Comparison of ENCODE assay signal across 22 cellular contexts in the genomic region with DNA sequence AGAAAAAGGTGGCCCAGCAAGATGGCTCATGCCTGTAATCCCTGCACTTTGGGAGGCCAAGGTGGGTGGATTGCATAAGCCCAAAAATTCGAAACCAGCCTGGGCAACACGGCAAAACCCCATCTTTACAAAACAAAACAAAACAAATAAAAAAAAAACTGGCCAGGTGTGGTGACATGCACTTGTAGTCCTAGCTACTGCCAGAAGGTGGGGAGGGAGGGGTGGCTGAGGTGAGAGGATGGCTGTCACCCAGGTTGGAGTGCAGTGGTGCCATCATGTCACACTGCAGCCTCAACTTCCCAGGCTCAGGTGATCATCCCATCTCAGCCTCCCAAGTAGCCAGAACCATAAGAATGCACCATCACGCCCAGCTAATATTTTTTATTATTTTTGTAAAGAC. TPM values are rescaled to one million over a fixed set of nuclear protein-coding genes. Genes with fewer than 3 reads are reported as not detected.
DNase-seq lines count a peak whose midpoint lies in the region; ATAC-seq, FAIRE-seq and TF ChIP-seq lines count a peak whose summit lies in the region.
"Had no signal": no experiment of that assay in that cellular context is flagged by ENCODE, and none has a peak within 500 bp of the region (broad histone marks: within the 10 kb centered on the region; RNA-seq: fewer than 3 reads in every experiment).

No MANE protein-coding gene starts in this region.

- no peak for FAIRE-seq in HepG2 (lab: Jason Lieb, UNC)
- FAIRE-seq: D721Med, H54 had no signal

- peaks cover 5% of the 10 kb centered on the region; the same call in 1 of the 2 replicates for H3K79me2 ChIP-seq in HCT116 (ENCODE audit: insufficient read depth, low read length)
- H3K79me2 ChIP-seq in HepG2 (ENCODE audit: insufficient read depth, low read length): peaks cover 73% of the 10 kb centered on the region

- no peaks in the 10 kb centered on the region for H3K27me3 ChIP-seq in HCT116 (ENCODE audit: insufficient read depth, low read length)
- H3K27me3 ChIP-seq in HepG2 (ENCODE audit: control insufficient read depth in 1 of 2, insufficient read depth in 2 of 2, low read length in 2 of 2): no peaks in the 10 kb centered on the region
- H3K27me3 ChIP-seq: breast epithelium, gastroesophageal sphincter, neutrophil had no signal

- peak in 1 of 3 experiments; percentile 5; a peak in 1 of 6 replicates for TF ChIP-seq CTCF in HCT116 (IDR thresholded peaks at IDR 0.05 in 2 of 3, conservative IDR thresholded peaks at IDR 0.05 in 1 of 3; ENCODE audit: borderline replicate concordance in 1 of 3, insufficient read depth in 1 of 3, low read depth in 2 of 3, low read length in 2 of 3)
- TF ChIP-seq CTCF in HepG2 (CRISPR knock-in tag; IDR thresholded peaks at IDR 0.05): no peak
- TF ChIP-seq CTCF in glutamatergic neuron (IDR thresholded peaks at IDR 0.05; ENCODE audit: partially characterized antibody, unreplicated experiment): no peak

- no peak for TF ChIP-seq EP300 in HepG2 (IDR thresholded peaks at IDR 0.05; ENCODE audit: low read depth in 2 of 2, low read length in 2 of 2)
- no peak for TF ChIP-seq EP300 in HepG2 (CRISPR knock-in tag; IDR thresholded peaks at IDR 0.05; ENCODE audit: borderline replicate concordance)

- no peaks in the 10 kb centered on the region for H3K9me2 ChIP-seq in HCT116 (ENCODE audit: insufficient read depth)

- H3K36me3 ChIP-seq in HCT116 (ENCODE audit: control insufficient read depth in 1 of 2, insufficient read depth in 2 of 2, low read length in 2 of 2): no peaks in the 10 kb centered on the region
- peaks cover 2 to 4% of the 10 kb centered on the region in 2 experiments; a peak in 2 of 5 replicates for H3K36me3 ChIP-seq in HepG2 (replicated peaks in 1 of 2; ENCODE audit: control insufficient read depth in 1 of 2, insufficient read depth in 2 of 2, low read length in 2 of 2)
- H3K36me3 ChIP-seq: breast epithelium, gastroesophageal sphincter, neutrophil had no signal

- H3K4me1 Mint-ChIP-seq in glutamatergic neuron (ENCODE audit: low read depth, unreplicated experiment): peaks cover 18% of the 10 kb centered on the region

- H3K9ac ChIP-seq in HCT116 (ENCODE audit: low read length) (no peak overlapping the region), HepG2 (ENCODE audit: insufficient read depth, low read depth, low read length) (no peak overlapping the region)

- no peaks in the 10 kb centered on the region for H3K27me3 Mint-ChIP-seq in glutamatergic neuron (ENCODE audit: unreplicated experiment)

- H3K4me1 ChIP-seq in HCT116 (ENCODE audit: control insufficient read depth in 1 of 2, insufficient read depth in 2 of 2, low read length in 2 of 2) (peaks cover 3 to 4% of the 10 kb centered on the region in 2 experiments; a peak in 2 of 4 replicates), HepG2 (ENCODE audit: insufficient read depth, low read length) (peaks cover 27% of the 10 kb centered on the region; the same call in 1 of the 2 replicates)

- DNase-seq in DMS153 (lab: John Stamatoyannopoulos, UW) (peak; percentile 38), DMS153 treated with DMSO at 0.1 percent for 48 hours (lab: John Stamatoyannopoulos, UW; ENCODE audit: unreplicated experiment) (no peak), HCT116 (ENCODE audit: low read depth, low spot score) (no peak), RPMI8226 (peak; percentile 53), HepG2 (ENCODE audit: low spot score) (no peak), glutamatergic neuron (no peak), NCI-H1048 (lab: John Stamatoyannopoulos, UW) (no peak), SHP77 (lab: John Stamatoyannopoulos, UW) (no peak)
- DNase-seq: KBM-7; NCI-H524 treated with DMSO at 0.1 percent for 48 hours; retina; stimulated activated CD4-positive, alpha-beta T cell treated with anti-CD3 and anti-CD28 coated beads, Interleukin-12 subunit alpha, Interleukin-12 subunit beta, amount 100 ng/mL, for 4 hours had no signal

- H4K20me1 ChIP-seq in HCT116 (ENCODE audit: insufficient read depth) (no peaks in the 10 kb centered on the region), HepG2 (ENCODE audit: insufficient read depth, low read length) (peaks cover 4% of the 10 kb centered on the region; the same call in 1 of the 2 replicates)

- in situ Hi-C loops in HepG2 (cut with HindIII; ENCODE audit: extremely low pct_ligation_motif_present, low pct_unique_long_range_greater_than_20kb): no loop called here

- TF ChIP-seq POLR2A in HCT116 (IDR thresholded peaks at IDR 0.05; ENCODE audit: borderline replicate concordance, extremely low read depth, insufficient read depth, insufficient read length): no peak
- no peak for TF ChIP-seq POLR2A in HepG2 (IDR thresholded peaks at IDR 0.05; ENCODE audit: insufficient read depth in 1 of 2, low read depth in 2 of 2, low read length in 2 of 2)

- H3K4me2 ChIP-seq in HCT116 (ENCODE audit: low read length) (no peak overlapping the region), HepG2 (ENCODE audit: low read depth, low read length) (no peak overlapping the region)

- no peak overlapping the region for H3K4me3 Mint-ChIP-seq in glutamatergic neuron (ENCODE audit: unreplicated experiment)
- H3K4me3 Mint-ChIP-seq: T-helper 2 cell treated with Interferon-gamma antibody and Interleukin-4, amounts not matched to agents 5 μg/mL and 100 μg/mL, for 36 hours had no signal

- H3K9me3 Mint-ChIP-seq in glutamatergic neuron (ENCODE audit: unreplicated experiment): peaks cover 1% of the 10 kb centered on the region
- H3K9me3 Mint-ChIP-seq: activated T-helper 2 cell treated with anti-CD3 and anti-CD28 coated beads, Interferon-gamma antibody, Interleukin-2, Interleukin-4, amounts not matched to agents 10 μg/mL and 5 μg/mL and 100 μg/mL, durations not matched to agents 14 hours and 24 hours and 36 hours; T-helper 2 cell treated with Interferon-gamma antibody and Interleukin-4, amounts not matched to agents 5 μg/mL and 100 μg/mL, for 36 hours had no signal

- no peak overlapping the region for H3K27ac Mint-ChIP-seq in glutamatergic neuron (ENCODE audit: unreplicated experiment)
- H3K27ac Mint-ChIP-seq: activated T-helper 2 cell treated with anti-CD3 and anti-CD28 coated beads, Interferon-gamma antibody, Interleukin-2, Interleukin-4, amounts not matched to agents 10 μg/mL and 5 μg/mL and 100 μg/mL, durations not matched to agents 14 hours and 24 hours and 36 hours; T-helper 2 cell treated with Interferon-gamma antibody and Interleukin-4, amounts not matched to agents 5 μg/mL and 100 μg/mL, for 36 hours had no signal

- no peak for TF ChIP-seq RAD21 in HCT116 (IDR thresholded peaks at IDR 0.05; ENCODE audit: low read depth)
- no peak for TF ChIP-seq RAD21 in HepG2 (CRISPR knock-in tag; IDR thresholded peaks at IDR 0.05)

- BruUV-seq in HCT116 (replicated peaks; lab: Mats Ljungman, UMichigan) (no TSS peak), HepG2 (replicated peaks; lab: Mats Ljungman, UMichigan) (no TSS peak)

- no peak overlapping the region for H3K4me3 ChIP-seq in HCT116 (replicated peaks in 1 of 2; ENCODE audit: low read depth in 1 of 2, low read length in 2 of 2)
- H3K4me3 ChIP-seq in HepG2 (replicated peaks in 1 of 3; ENCODE audit: insufficient read depth in 1 of 3, low read depth in 2 of 3, low read length in 3 of 3): no peak overlapping the region
- H3K4me3 ChIP-seq: breast epithelium, gastroesophageal sphincter had no signal

- 90% methylated on average over 3 of the region's 3 CpGs for WGBS in HepG2 (ENCODE audit: low lambda C conversion rate)

- RAD21 ChIA-PET in HCT116 (lab: Charles Lee; ENCODE audit: low non-redundant PET in 1 of 2, low total read pairs in 2 of 2, uncharacterized antibody in 2 of 2, unreplicated experiment in 2 of 2): no interaction called here

- CTCF ChIA-PET in HCT116 (lab: Charles Lee): no interaction called here
- CTCF ChIA-PET in HepG2 (lab: Yijun Ruan, JAX; ENCODE audit: low intra/inter-chr PET ratio, low total read pairs): no interaction called here

- POLR2A ChIA-PET in HCT116 (lab: Charles Lee): no interaction called here
- POLR2A ChIA-PET in HepG2 (lab: Yijun Ruan, JAX): no interaction called here

- H3K27ac ChIP-seq in HCT116 (ENCODE audit: low read depth, low read length) (no peak overlapping the region), HepG2 (ENCODE audit: extremely low read length, insufficient read depth, low read length) (no peak overlapping the region)
- H3K27ac ChIP-seq: 22Rv1, breast epithelium, epithelial cell of prostate, gastroesophageal sphincter, neutrophil had no signal

- intact Hi-C loops in HCT116 (cut with micrococcal nuclease) (no loop called here), HepG2 (cut with micrococcal nuclease; ENCODE audit: unreplicated experiment) (no loop called here)

- no peaks in the 10 kb centered on the region for H3K36me3 Mint-ChIP-seq in glutamatergic neuron (ENCODE audit: unreplicated experiment)

- H3K9me3 ChIP-seq in HCT116 (ENCODE audit: control insufficient read depth in 1 of 2, insufficient read depth in 1 of 2, low read depth in 1 of 2, low read length in 2 of 2) (no peaks in the 10 kb centered on the region), HepG2 (ENCODE audit: low read length) (no peaks in the 10 kb centered on the region)
- H3K9me3 ChIP-seq: breast epithelium, gastroesophageal sphincter, neutrophil had no signal

- ATAC-seq in HCT116 (peak; percentile 75), HepG2 (peak; percentile 54; the same call in 2 of the 3 replicates)
- ATAC-seq: activated CD4-positive, CD25-positive, alpha-beta regulatory T cell treated with anti-CD3 and anti-CD28 coated beads, Interleukin-2, amount 50 U/mL, for 24 hours; gastroesophageal sphincter had no signal

- H2AFZ ChIP-seq in HCT116 (ENCODE audit: low read depth, low read length, poor library complexity, severe bottlenecking): no peak overlapping the region
- no peak overlapping the region for H2AFZ ChIP-seq in HepG2 (ENCODE audit: low read length)

RNA-seq across cellular contexts. Expression of gene RERE, which starts 22.8 kb away (rescaled TPM):
- 40.6 TPM for total RNA-seq in HCT116 (2021; ENCODE audit: unreplicated experiment)
- 17.0 and 18.3 TPM in 2 replicates for polyA plus RNA-seq in HCT116 (2012)
- 18.6 and 21.9 TPM in 2 replicates for total RNA-seq in HepG2 (2016; rRNA removed; fragmentation: Illumina TruSeq; extraction: Trizol)
- total RNA-seq in HepG2 (2016; cell fraction: cytosol; rRNA removed; fragmentation: Illumina TruSeq; extraction: Trizol; ENCODE audit: low read depth): 254 and 312 TPM in 2 replicates
- 13.9 and 17.5 TPM in 2 replicates for total RNA-seq in HepG2 (2016; cell fraction: insoluble cytoplasmic fraction; rRNA removed; fragmentation: Illumina TruSeq; extraction: Trizol)
- 58.9 and 60.2 TPM in 2 replicates for total RNA-seq in HepG2 (2016; cell fraction: membrane; rRNA removed; fragmentation: Illumina TruSeq; extraction: Trizol)
- total RNA-seq in HepG2 (2016; cell fraction: nucleus; rRNA removed; fragmentation: Illumina TruSeq; extraction: Trizol): 39.1 and 43.0 TPM in 2 replicates
- 15.9 and 18.3 TPM in 2 replicates for polyA plus RNA-seq in HepG2 (2011; rRNA removed)
- polyA plus RNA-seq in HepG2 (2011; cell fraction: cytosol; rRNA removed): 7.2 and 7.4 TPM in 2 replicates
- 66.9 and 79.6 TPM in 2 replicates for polyA plus RNA-seq in HepG2 (2011; cell fraction: nucleus; rRNA removed)
- 42.4 and 45.9 TPM in 2 replicates for polyA plus RNA-seq in HepG2 (2012)
- polyA plus RNA-seq in HepG2 (2016; cell fraction: cytosol; fragmentation: Illumina TruSeq; extraction: Trizol; ENCODE audit: low read depth): 1.7 and 2.2 TPM in 2 replicates
- polyA plus RNA-seq in HepG2 (2016; cell fraction: insoluble cytoplasmic fraction; fragmentation: Illumina TruSeq; extraction: Trizol; ENCODE audit: low read depth): 11.9 and 19.5 TPM in 2 replicates
- 5.0 and 7.3 TPM in 2 replicates for polyA plus RNA-seq in HepG2 (2016; cell fraction: membrane; fragmentation: Illumina TruSeq; extraction: Trizol; ENCODE audit: low read depth)
- 58.3 and 59.3 TPM in 2 replicates for polyA plus RNA-seq in HepG2 (2016; cell fraction: nucleus; fragmentation: Illumina TruSeq; extraction: Trizol; ENCODE audit: insufficient read depth, low read depth)
- 39.2 and 98.5 TPM in 2 replicates for polyA minus RNA-seq in HepG2 (2011; rRNA and poly(A)+ RNA removed; ENCODE audit: low replicate concordance)
- 79.8 and 99.4 TPM in 2 replicates for polyA minus RNA-seq in HepG2 (2011; cell fraction: cytosol; rRNA and poly(A)+ RNA removed)
- polyA minus RNA-seq in HepG2 (2011; cell fraction: nucleus; rRNA and poly(A)+ RNA removed): 178 and 188 TPM in 2 replicates
- total RNA-seq in glutamatergic neuron (ENCODE audit: unreplicated experiment): 252 TPM

Comparison
In these comparisons a context has a peak if more than half of its experiments do, and no peak if none do; other contexts are left out.
1. DNase-seq: peak in DMS153 (single experiment) and RPMI8226 (single experiment); none in DMS153 treated with DMSO at 0.1 percent for 48 hours (single experiment), HCT116 (single experiment), HepG2 (single experiment), glutamatergic neuron (single experiment), NCI-H1048 (single experiment) and SHP77 (0 of 2).